ENCODE assay signal across 8 cellular contexts in genomic region chr1:1890506-1891348, GRCh38. TPM values are rescaled to one million over a fixed set of nuclear protein-coding genes. Genes with fewer than 3 reads are reported as not detected.
DNase-seq lines count a peak whose midpoint lies in the region; ATAC-seq and TF ChIP-seq lines count a peak whose summit lies in the region.

TSS of gene GNB1 (minus strand) at chr1:1891087. CDS start at chr1:1825453, 65,634 bp downstream.

- peaks cover 19% of the 10 kb centered on the region for H4K20me1 ChIP-seq in neural cell (ENCODE audit: insufficient read depth)

- peak; percentile 21 for TF ChIP-seq CTCF in neural cell (IDR thresholded peaks at IDR 0.05; ENCODE audit: poor library complexity, severe bottlenecking)

- H3K36me3 ChIP-seq in KOPT-K1 (ENCODE audit: insufficient read depth, low read length) (no peaks in the 10 kb centered on the region), neural cell (ENCODE audit: insufficient read depth, low read length) (no peaks in the 10 kb centered on the region)

- peaks cover 11% of the 10 kb centered on the region for H3F3A ChIP-seq in neural cell (ENCODE audit: insufficient read depth, low read length, poor library complexity, severe bottlenecking)

- peak within 1 kb of the TSS; percentile 96 for H3K4me2 ChIP-seq in neural cell (ENCODE audit: low read length)

- H3K9me2 ChIP-seq in neural cell (ENCODE audit: insufficient read depth, low read length) = no peaks in the 10 kb centered on the region

- H3K27ac Mint-ChIP-seq in stimulated activated naive CD8-positive, alpha-beta T cell treated with anti-CD3 and anti-CD28 coated beads, Interleukin-15, Interleukin-2, amounts not matched to agents 100 ng/mL and 50 ng/mL, for 24 hours = peak within 1 kb of the TSS; percentile 76

- peak within 1 kb of the TSS; percentile 88 for H3K4me3 Mint-ChIP-seq in stimulated activated naive CD8-positive, alpha-beta T cell treated with anti-CD3 and anti-CD28 coated beads, Interleukin-15, Interleukin-2, amounts not matched to agents 100 ng/mL and 50 ng/mL, for 24 hours

- peak; percentile 53 for ATAC-seq in GM21723 (IDR thresholded peaks at IDR 0.05; ENCODE audit: unreplicated experiment)

- H3K27me3 ChIP-seq in neural cell (ENCODE audit: insufficient read depth, low read depth, low read length) = no peaks in the 10 kb centered on the region

- H3K9me3 Mint-ChIP-seq in stimulated activated naive CD8-positive, alpha-beta T cell treated with anti-CD3 and anti-CD28 coated beads, Interleukin-15, Interleukin-2, amounts not matched to agents 100 ng/mL and 50 ng/mL, for 24 hours = no peaks in the 10 kb centered on the region

- H2AFZ ChIP-seq in neural cell (ENCODE audit: low read depth, low read length) = peak within 1 kb of the TSS; percentile 51

- H3K27me3 Mint-ChIP-seq in stimulated activated naive CD8-positive, alpha-beta T cell treated with anti-CD3 and anti-CD28 coated beads, Interleukin-15, Interleukin-2, amounts not matched to agents 100 ng/mL and 50 ng/mL, for 24 hours = no peaks in the 10 kb centered on the region

- peak within 1 kb of the TSS; percentile 86 for H3K4me3 ChIP-seq in neural cell (ENCODE audit: low read length)

- H3K9me3 ChIP-seq in KOPT-K1 (ENCODE audit: insufficient read depth, low read length, poor library complexity, severe bottlenecking) = no peaks in the 10 kb centered on the region
- H3K9me3 ChIP-seq in neural cell (ENCODE audit: low read length) = no peaks in the 10 kb centered on the region

- DNase-seq in DMS79 treated with DMSO at 0.1 percent for 48 hours (lab: John Stamatoyannopoulos, UW) (peak; percentile 72), SHP77 (lab: John Stamatoyannopoulos, UW) (peak; percentile 71 to 77), fibroblast of the conjunctiva (ENCODE audit: low read depth) (peak; percentile 57)
- DNase-seq in activated effector memory CD4-positive, alpha-beta T cell treated with anti-CD3 and anti-CD28 coated beads, Interleukin-2, amount 50 U/mL, for 16 hours = peak; percentile 95

- H3K36me3 Mint-ChIP-seq in stimulated activated naive CD8-positive, alpha-beta T cell treated with anti-CD3 and anti-CD28 coated beads, Interleukin-15, Interleukin-2, amounts not matched to agents 100 ng/mL and 50 ng/mL, for 24 hours (ENCODE audit: low read depth) = peaks cover 16% of the 10 kb centered on the region

- peak within 1 kb of the TSS; percentile 83 for H3K27ac ChIP-seq in KOPT-K1 (ENCODE audit: low read depth, low read length, poor library complexity, severe bottlenecking)
- H3K27ac ChIP-seq in neural cell (ENCODE audit: low read length) = peak within 1 kb of the TSS; percentile 97

- TF ChIP-seq EP300 in neural cell (conservative IDR thresholded peaks at IDR 0.05; ENCODE audit: poor library complexity, severe bottlenecking) = peak; percentile 76

- H3K4me1 Mint-ChIP-seq in stimulated activated naive CD8-positive, alpha-beta T cell treated with anti-CD3 and anti-CD28 coated beads, Interleukin-15, Interleukin-2, amounts not matched to agents 100 ng/mL and 50 ng/mL, for 24 hours (ENCODE audit: low read depth) = peaks cover 65% of the 10 kb centered on the region

- peaks cover 53% of the 10 kb centered on the region for H3K79me2 ChIP-seq in neural cell (replicated peaks; ENCODE audit: insufficient read depth, low read length)

- H3K9ac ChIP-seq in neural cell (ENCODE audit: low read length) = peak within 1 kb of the TSS; percentile 97

- TF ChIP-seq RAD21 in neural cell (conservative IDR thresholded peaks at IDR 0.05) = no peak

TF ChIP-seq in neural cell, 6 proteins besides CTCF, POLR2A, EP300 and RAD21:
- TF ChIP-seq POLR2AphosphoS5 (IDR thresholded peaks at IDR 0.05) (peak; percentile 97), MXI1 (conservative IDR thresholded peaks at IDR 0.05; ENCODE audit: poor library complexity, severe bottlenecking) (peak; percentile 55), TAF1 (IDR thresholded peaks at IDR 0.05; ENCODE audit: low read depth) (peak; percentile 14), EZH2 (IDR thresholded peaks at IDR 0.05; ENCODE audit: borderline replicate concordance, insufficient read depth, low read length, poor library complexity, severe bottlenecking) (no peak)
TF ChIP-seq in neural cell: peak in this region for 3.

RNA-seq across cellular contexts. Expression of gene GNB1, which starts in this region (rescaled TPM):
- 308 and 325 TPM in 2 replicates for polyA plus RNA-seq in neural cell
- polyA minus RNA-seq in neural cell = 311 and 335 TPM in 2 replicates

Comparison
In these comparisons a context has a peak if more than half of its experiments do, and no peak if none do; other contexts are left out.
1. Peak in every context shown above with its lines: DNase-seq, ATAC-seq, H3K4me3 ChIP-seq and H3K27ac ChIP-seq.